Comparison of ENCODE assay signal across 13 cellular contexts in the genomic region with DNA sequence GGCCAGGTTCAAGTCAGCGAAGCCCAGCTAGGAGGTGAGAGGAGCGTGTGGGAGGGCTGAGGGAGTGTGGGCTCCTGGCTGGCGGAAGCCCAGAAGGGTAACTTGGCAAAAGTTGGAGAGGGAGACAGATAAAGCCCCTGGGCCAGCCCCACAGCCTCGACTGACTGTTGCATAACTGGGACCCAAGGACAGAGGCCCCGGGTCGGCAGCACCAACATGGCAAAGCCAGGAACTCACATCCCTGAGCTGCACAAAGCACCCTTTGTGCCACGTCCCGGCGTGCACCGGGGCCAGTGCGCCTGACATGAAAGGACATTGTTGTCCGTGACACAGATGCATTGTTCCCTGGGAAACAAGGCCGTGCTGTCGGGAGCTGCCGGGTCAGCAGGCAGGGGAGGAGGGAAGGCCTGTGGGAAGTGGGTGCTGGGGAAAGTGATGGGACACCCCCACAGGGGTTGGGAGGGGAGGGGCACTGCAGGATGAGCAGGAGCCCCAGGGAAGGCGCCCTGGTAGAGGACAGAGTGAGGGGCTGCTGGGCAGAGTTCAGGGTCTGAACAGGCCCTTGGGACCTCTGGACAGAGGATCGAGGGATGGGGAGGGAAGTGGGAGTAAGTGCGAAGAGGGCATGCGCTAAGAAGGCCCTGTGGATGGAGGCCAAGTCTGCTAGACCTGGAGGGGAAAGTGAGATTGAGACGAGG. TPM values are rescaled to one million over a fixed set of nuclear protein-coding genes. Genes with fewer than 3 reads are reported as not detected.
DNase-seq lines count a peak whose midpoint lies in the region; ATAC-seq and TF ChIP-seq lines count a peak whose summit lies in the region.
"Had no signal": no experiment of that assay in that cellular context is flagged by ENCODE, and none has a peak within 500 bp of the region (broad histone marks: within the 10 kb centered on the region; RNA-seq: fewer than 3 reads in every experiment).

No MANE protein-coding gene starts in this region.

- POLR2A ChIA-PET in HCT116 (lab: Charles Lee), result no interaction called here

- H3K36me3 ChIP-seq in HCT116 (ENCODE audit: control insufficient read depth in 1 of 2, insufficient read depth in 2 of 2, low read length in 2 of 2), result no peaks in the 10 kb centered on the region

- no peak for TF ChIP-seq POLR2A in HCT116 (IDR thresholded peaks at IDR 0.05; ENCODE audit: borderline replicate concordance, extremely low read depth, insufficient read depth, insufficient read length)

- H2AFZ ChIP-seq in HCT116 (ENCODE audit: low read depth, low read length, poor library complexity, severe bottlenecking), result no peak overlapping the region
- H2AFZ ChIP-seq: GM23338 had no signal

- TF ChIP-seq CTCF in HCT116 (IDR thresholded peaks at IDR 0.05 in 2 of 3, conservative IDR thresholded peaks at IDR 0.05 in 1 of 3; ENCODE audit: borderline replicate concordance in 1 of 3, insufficient read depth in 1 of 3, low read depth in 2 of 3, low read length in 2 of 3), result no peak

- DNase-seq in HCT116 (ENCODE audit: low read depth, low spot score), result no peak
- no peak for DNase-seq in activated naive CD4-positive, alpha-beta T cell treated with anti-CD3 and anti-CD28 coated beads, Interleukin-2, amount 50 U/mL, for 72 hours (ENCODE audit: low spot score in 2 of 2)
- DNase-seq in Right ventricle myocardium inferior (ENCODE audit: missing footprints), result peak; percentile 85
- peak; percentile 98 for DNase-seq in pons (ENCODE audit: low spot score)
- DNase-seq in OCI-M1 (lab: John Stamatoyannopoulos, UW), result no peak
- DNase-seq: DMS153, NCI-H2029, SW 1271 had no signal

- no peaks in the 10 kb centered on the region for H3K9me3 Mint-ChIP-seq in activated naive CD4-positive, alpha-beta T cell treated with anti-CD3 and anti-CD28 coated beads, Interleukin-2, amount 50 U/mL, for 72 hours
- H3K9me3 Mint-ChIP-seq: GM23338 had no signal

- peak overlapping the region; percentile 31; the same call in 1 of the 2 replicates for H3K27ac ChIP-seq in HCT116 (ENCODE audit: low read depth, low read length)

- H4K20me1 ChIP-seq in HCT116 (ENCODE audit: insufficient read depth), result peaks cover 4% of the 10 kb centered on the region; the same call in 1 of the 2 replicates

- RAD21 ChIA-PET in HCT116 (lab: Charles Lee; ENCODE audit: low non-redundant PET in 1 of 2, low total read pairs in 2 of 2, uncharacterized antibody in 2 of 2, unreplicated experiment in 2 of 2), result interaction anchor here in 1 of 2 experiments (0.6 kb wide), 1 partner anchor 14 kb away, joined by 3 read pairs; no protein-coding TSS in a partner anchor

- intact Hi-C loops in HCT116 (cut with micrococcal nuclease), result no loop called here
- intact Hi-C loops in Right ventricle myocardium inferior (cut with DNase I), result no loop called here

- H3K36me3 Mint-ChIP-seq in activated naive CD4-positive, alpha-beta T cell treated with anti-CD3 and anti-CD28 coated beads, Interleukin-2, amount 50 U/mL, for 72 hours, result no peaks in the 10 kb centered on the region

- TF ChIP-seq RAD21 in HCT116 (IDR thresholded peaks at IDR 0.05; ENCODE audit: low read depth), result no peak

- H3K4me2 ChIP-seq in HCT116 (ENCODE audit: low read length), result peak overlapping the region; percentile 41
- H3K4me2 ChIP-seq: GM23338, smooth muscle cell had no signal

- CTCF ChIA-PET in HCT116 (lab: Charles Lee), result no interaction called here

- H3K27me3 ChIP-seq in HCT116 (ENCODE audit: insufficient read depth, low read length), result no peaks in the 10 kb centered on the region

- H3K9me3 ChIP-seq in HCT116 (ENCODE audit: control insufficient read depth in 1 of 2, insufficient read depth in 1 of 2, low read depth in 1 of 2, low read length in 2 of 2), result no peaks in the 10 kb centered on the region

- no peak overlapping the region for H3K4me3 ChIP-seq in HCT116 (replicated peaks in 1 of 2; ENCODE audit: low read depth in 1 of 2, low read length in 2 of 2)
- H3K4me3 ChIP-seq: GM23338, smooth muscle cell had no signal

- no peaks in the 10 kb centered on the region for H3K9me2 ChIP-seq in HCT116 (ENCODE audit: insufficient read depth)

- H3K9ac ChIP-seq in HCT116 (ENCODE audit: low read length), result peak overlapping the region; percentile 22

- peaks cover 50 to 61% of the 10 kb centered on the region in 2 experiments for H3K4me1 ChIP-seq in HCT116 (ENCODE audit: control insufficient read depth in 1 of 2, insufficient read depth in 2 of 2, low read length in 2 of 2)

- peaks cover 43% of the 10 kb centered on the region for H3K79me2 ChIP-seq in HCT116 (ENCODE audit: insufficient read depth, low read length)

- ATAC-seq in HCT116 (peak; percentile 23; the same call in 1 of the 2 replicates), Right ventricle myocardium inferior (peak; percentile 59), HG03469 (IDR thresholded peaks at IDR 0.05; ENCODE audit: unreplicated experiment) (no peak), HG03025 (IDR thresholded peaks at IDR 0.05; ENCODE audit: low FRiP score, unreplicated experiment) (no peak), HG03457 (IDR thresholded peaks at IDR 0.05; ENCODE audit: unreplicated experiment) (no peak)
- no peak for ATAC-seq in activated naive CD4-positive, alpha-beta T cell treated with anti-CD3 and anti-CD28 coated beads, Interleukin-2, amount 50 U/mL, for 72 hours
- ATAC-seq: GM23338 had no signal

- no TSS peak for BruUV-seq in HCT116 (replicated peaks; lab: Mats Ljungman, UMichigan)

- H3K27ac Mint-ChIP-seq in activated naive CD4-positive, alpha-beta T cell treated with anti-CD3 and anti-CD28 coated beads, Interleukin-2, amount 50 U/mL, for 72 hours, result peak overlapping the region; percentile 73 to 91
- H3K27ac Mint-ChIP-seq: GM23338 had no signal

TF ChIP-seq in HCT116, 20 proteins besides CTCF, POLR2A, EP300 and RAD21:
- peak; percentile 51 for TF ChIP-seq TCF7L2 (IDR thresholded peaks at IDR 0.05; ENCODE audit: borderline replicate concordance, extremely low read depth, insufficient read depth, insufficient read length)
- TF ChIP-seq EZH2phosphoT487 (IDR thresholded peaks at IDR 0.05; ENCODE audit: borderline replicate concordance), result no peak
TF ChIP-seq in HCT116: peak in this region for 1.

RNA-seq across cellular contexts. Expression of a gene that starts 13.0 kb away (rescaled TPM):
- total RNA-seq in HCT116 (2021; ENCODE audit: unreplicated experiment) (54.6 TPM), Right ventricle myocardium inferior (11.9 TPM)
- polyA plus RNA-seq in HCT116 (2012), result 58.0 and 62.6 TPM in 2 replicates
- 10 to 100 TPM; 26.0 to 49.8 TPM for total RNA-seq in activated naive CD4-positive, alpha-beta T cell treated with anti-CD3 and anti-CD28 coated beads, Interleukin-2, amount 50 U/mL, for 72 hours

RNA-seq across cellular contexts. Expression of a gene that starts 20.1 kb away (rescaled TPM):
- total RNA-seq in HCT116 (2021; ENCODE audit: unreplicated experiment), result 37.6 TPM
- polyA plus RNA-seq in HCT116 (2012), result 35.7 and 36.0 TPM in 2 replicates
- total RNA-seq in activated naive CD4-positive, alpha-beta T cell treated with anti-CD3 and anti-CD28 coated beads, Interleukin-2, amount 50 U/mL, for 72 hours, result 1 to 10 TPM; 4.0 to 6.8 TPM
- not detected for total RNA-seq in Right ventricle myocardium inferior

RNA-seq across cellular contexts. Expression of a gene that starts 30.1 kb away (rescaled TPM):
- total RNA-seq in HCT116 (2021; ENCODE audit: unreplicated experiment) (44.2 TPM), Right ventricle myocardium inferior (25.3 TPM)
- 28.1 and 33.1 TPM in 2 replicates for polyA plus RNA-seq in HCT116 (2012)
- 10 to 100 TPM; 63.1 to 96.5 TPM for total RNA-seq in activated naive CD4-positive, alpha-beta T cell treated with anti-CD3 and anti-CD28 coated beads, Interleukin-2, amount 50 U/mL, for 72 hours

RNA-seq across cellular contexts. Expression of a gene that starts 33.8 kb away (rescaled TPM):
- 49.4 TPM for total RNA-seq in HCT116 (2021; ENCODE audit: unreplicated experiment)
- polyA plus RNA-seq in HCT116 (2012), result 45.7 and 58.2 TPM in 2 replicates
- 10 to 100 TPM; 24.5 to 43.2 TPM for total RNA-seq in activated naive CD4-positive, alpha-beta T cell treated with anti-CD3 and anti-CD28 coated beads, Interleukin-2, amount 50 U/mL, for 72 hours
- 21.9 TPM for total RNA-seq in Right ventricle myocardium inferior

RNA-seq across cellular contexts. Expression of a gene that starts 51.3 kb away (rescaled TPM):
- total RNA-seq in HCT116 (2021; ENCODE audit: unreplicated experiment), result 24.5 TPM
- 22.9 and 25.0 TPM in 2 replicates for polyA plus RNA-seq in HCT116 (2012)
- total RNA-seq in activated naive CD4-positive, alpha-beta T cell treated with anti-CD3 and anti-CD28 coated beads, Interleukin-2, amount 50 U/mL, for 72 hours, result 10 to 100 TPM; 55.2 to 56.1 TPM
- total RNA-seq in Right ventricle myocardium inferior, result 43.3 TPM

Comparison
In these comparisons a context has a peak if more than half of its experiments do, and no peak if none do; other contexts are left out.
1. ATAC-seq: peak in HCT116 (single experiment) and Right ventricle myocardium inferior (single experiment); none in activated naive CD4-positive, alpha-beta T cell treated with anti-CD3 and anti-CD28 coated beads, Interleukin-2, amount 50 U/mL, for 72 hours (0 of 2), HG03469 (single experiment), HG03025 (single experiment) and HG03457 (single experiment).
2. DNase-seq: peak in Right ventricle myocardium inferior (single experiment) and pons (single experiment); none in HCT116 (single experiment), activated naive CD4-positive, alpha-beta T cell treated with anti-CD3 and anti-CD28 coated beads, Interleukin-2, amount 50 U/mL, for 72 hours (0 of 2) and OCI-M1 (single experiment).